15 cellular contexts compared by ENCODE assay signal in the genomic region with DNA sequence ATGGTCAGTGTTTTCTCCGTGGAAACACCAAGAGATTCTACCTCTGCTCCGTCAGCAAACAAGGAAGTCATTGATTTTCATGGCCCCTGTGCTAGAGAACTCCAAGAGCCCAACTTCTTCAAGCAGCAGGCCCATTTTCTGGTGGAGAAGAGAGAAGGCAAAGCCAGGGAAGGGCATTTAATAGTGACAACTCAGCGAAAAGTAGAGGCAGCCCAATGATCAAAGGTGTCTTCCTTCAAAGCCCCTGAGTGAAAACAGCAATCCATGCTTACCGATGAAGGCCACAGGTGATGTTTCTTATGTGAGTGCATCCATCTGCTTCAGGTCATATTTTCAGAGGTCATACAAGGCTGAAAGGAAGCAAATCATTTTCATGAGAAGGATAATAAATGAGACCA.
A peak's percentile ranks its signal among the peaks of the same experiment; 100 is the strongest.
DNase-seq lines count a peak whose midpoint lies in the region; ATAC-seq, FAIRE-seq and TF ChIP-seq lines count a peak whose summit lies in the region.
"Had no signal": no experiment of that assay in that cellular context is flagged by ENCODE, and none has a peak within 500 bp of the region (broad histone marks: within the 10 kb centered on the region; RNA-seq: fewer than 3 reads in every experiment).

No MANE protein-coding gene starts in this region.

- no peaks in the 10 kb centered on the region for H3K27me3 Mint-ChIP-seq in naive B cell

- H3K9me3 ChIP-seq in A549 (no peaks in the 10 kb centered on the region), adipocyte (ENCODE audit: control insufficient read depth, low read length) (no peaks in the 10 kb centered on the region)
- H3K9me3 ChIP-seq: uterus had no signal

- no peak overlapping the region for H3K9ac ChIP-seq in adipocyte (ENCODE audit: low read length)

- no peak for TF ChIP-seq POLR2A in A549 (IDR thresholded peaks at IDR 0.05; ENCODE audit: low read length)

- H3K27me3 ChIP-seq in adipocyte (replicated peaks; ENCODE audit: control insufficient read depth, insufficient read depth, low read length) = no peaks in the 10 kb centered on the region
- H3K27me3 ChIP-seq: hepatocyte, uterus had no signal

- peak overlapping the region; percentile 71 to 80; a peak in 5 of 6 replicates for H3K27ac ChIP-seq in A549
- H3K27ac ChIP-seq: C4-2B, hepatocyte had no signal

- no peak for TF ChIP-seq EP300 in A549 (IDR thresholded peaks at IDR 0.05)

- H3K9me3 Mint-ChIP-seq in naive B cell = no peaks in the 10 kb centered on the region
- H3K9me3 Mint-ChIP-seq: endodermal cell had no signal

- peak overlapping the region; percentile 6; the same call in 1 of the 3 replicates for H3K4me2 ChIP-seq in A549
- H3K4me2 ChIP-seq: hepatocyte had no signal

- FAIRE-seq in A549 (lab: Jason Lieb, UNC) = no peak

- WGBS in A549 (ENCODE audit: missing lambda C conversion rate) = 49% methylated on average over 4 of the region's 4 CpGs

- CTCF ChIA-PET in A549 (lab: Yijun Ruan, JAX) = interaction anchor here (0.8 to 2.9 kb wide), 11 partner anchors 11 to 96 kb away, joined by 3 to 12 read pairs (median 4); no protein-coding TSS in a partner anchor

- H3K4me3 ChIP-seq in A549 (no peak overlapping the region), GM12865 (ENCODE audit: low read depth, low read length) (peak overlapping the region; percentile 56), adipocyte (ENCODE audit: low read length) (peak overlapping the region; percentile 10)
- H3K4me3 ChIP-seq: hepatocyte, uterus had no signal

- H3K27ac Mint-ChIP-seq in naive B cell = peak overlapping the region in 4 of 6 donors; percentile 39 to 78 (median 48)
- H3K27ac Mint-ChIP-seq: endodermal cell, mesothelial cell of epicardium had no signal

- DNase-seq in A549 (ENCODE audit: low read depth in 1 of 2, low spot score in 1 of 2) (no peak), GM12865 (ENCODE audit: low read depth) (no peak), adipocyte (ENCODE audit: low read depth) (no peak), naive B cell (no peak), HuH-7.5 (ENCODE audit: low spot score) (no peak), OCI-M2 (lab: John Stamatoyannopoulos, UW; ENCODE audit: unreplicated experiment) (no peak)
- DNase-seq: endodermal cell, NCI-H510A treated with DMSO at 0.1 percent for 48 hours, retina had no signal

- H3K4me1 ChIP-seq in A549 (peaks cover 33% of the 10 kb centered on the region), adipocyte (ENCODE audit: control insufficient read depth, insufficient read depth, low read length) (peaks cover 34% of the 10 kb centered on the region)

- peaks cover 11 to 15% of the 10 kb centered on the region in 2 donors for H3K36me3 Mint-ChIP-seq in naive B cell
- H3K36me3 Mint-ChIP-seq: mesothelial cell of epicardium had no signal

- ATAC-seq in A549 = no peak
- ATAC-seq in naive B cell (ENCODE audit: low read depth in 2 of 2) = no peak
- ATAC-seq in GM19328 (IDR thresholded peaks at IDR 0.05; ENCODE audit: unreplicated experiment) = no peak
- ATAC-seq in GM18519 (IDR thresholded peaks at IDR 0.05; ENCODE audit: low FRiP score, unreplicated experiment) = no peak

- H3K36me3 ChIP-seq in adipocyte (ENCODE audit: control insufficient read depth, insufficient read depth, low read length, severe bottlenecking) = no peaks in the 10 kb centered on the region
- H3K36me3 ChIP-seq: uterus had no signal

- peaks cover 33 to 53% (median 34%) of the 10 kb centered on the region in 3 donors for H3K4me1 Mint-ChIP-seq in naive B cell
- H3K4me1 Mint-ChIP-seq: endodermal cell had no signal

- TF ChIP-seq RAD21 in A549 (conservative IDR thresholded peaks at IDR 0.05 in 1 of 2, IDR thresholded peaks at IDR 0.05 in 1 of 2) = no peak

- no peak for TF ChIP-seq CTCF in A549 (IDR thresholded peaks at IDR 0.05)
- TF ChIP-seq CTCF in GM12865 (IDR thresholded peaks at IDR 0.05; ENCODE audit: insufficient read depth, low read depth, low read length, missing control alignments) = no peak

- H3K4me3 Mint-ChIP-seq in naive B cell = peak overlapping the region in 2 of 8 donors; percentile 13 to 47
- H3K4me3 Mint-ChIP-seq: endodermal cell, mesothelial cell of epicardium had no signal

- POLR2A ChIA-PET in A549 (lab: Yijun Ruan, JAX) = interaction anchor here (1.1 to 1.9 kb wide), 5 partner anchors 15 to 146 kb away, joined by 3 to 6 read pairs (median 4); a partner anchor contains a TSS

TF ChIP-seq in A549, 52 proteins besides CTCF, POLR2A, EP300 and RAD21:
- no peak for TF ChIP-seq JUN (IDR thresholded peaks at IDR 0.05)
- peak; percentile 69 for TF ChIP-seq MAFK (IDR thresholded peaks at IDR 0.05; ENCODE audit: partially characterized antibody)
- no peak for TF ChIP-seq HEYL (CRISPR knock-in tag; IDR thresholded peaks at IDR 0.05)
- no peak for TF ChIP-seq HOXB13 (CRISPR knock-in tag; IDR thresholded peaks at IDR 0.05; ENCODE audit: low read depth)
- TF ChIP-seq, protein P1, sequence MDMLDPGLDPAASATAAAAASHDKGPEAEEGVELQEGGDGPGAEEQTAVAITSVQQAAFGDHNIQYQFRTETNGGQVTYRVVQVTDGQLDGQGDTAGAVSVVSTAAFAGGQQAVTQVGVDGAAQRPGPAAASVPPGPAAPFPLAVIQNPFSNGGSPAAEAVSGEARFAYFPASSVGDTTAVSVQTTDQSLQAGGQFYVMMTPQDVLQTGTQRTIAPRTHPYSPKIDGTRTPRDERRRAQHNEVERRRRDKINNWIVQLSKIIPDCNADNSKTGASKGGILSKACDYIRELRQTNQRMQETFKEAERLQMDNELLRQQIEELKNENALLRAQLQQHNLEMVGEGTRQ (IDR thresholded peaks at IDR 0.05) = no peak
